ENCODE assay signal across 1 cellular context in the genomic region with DNA sequence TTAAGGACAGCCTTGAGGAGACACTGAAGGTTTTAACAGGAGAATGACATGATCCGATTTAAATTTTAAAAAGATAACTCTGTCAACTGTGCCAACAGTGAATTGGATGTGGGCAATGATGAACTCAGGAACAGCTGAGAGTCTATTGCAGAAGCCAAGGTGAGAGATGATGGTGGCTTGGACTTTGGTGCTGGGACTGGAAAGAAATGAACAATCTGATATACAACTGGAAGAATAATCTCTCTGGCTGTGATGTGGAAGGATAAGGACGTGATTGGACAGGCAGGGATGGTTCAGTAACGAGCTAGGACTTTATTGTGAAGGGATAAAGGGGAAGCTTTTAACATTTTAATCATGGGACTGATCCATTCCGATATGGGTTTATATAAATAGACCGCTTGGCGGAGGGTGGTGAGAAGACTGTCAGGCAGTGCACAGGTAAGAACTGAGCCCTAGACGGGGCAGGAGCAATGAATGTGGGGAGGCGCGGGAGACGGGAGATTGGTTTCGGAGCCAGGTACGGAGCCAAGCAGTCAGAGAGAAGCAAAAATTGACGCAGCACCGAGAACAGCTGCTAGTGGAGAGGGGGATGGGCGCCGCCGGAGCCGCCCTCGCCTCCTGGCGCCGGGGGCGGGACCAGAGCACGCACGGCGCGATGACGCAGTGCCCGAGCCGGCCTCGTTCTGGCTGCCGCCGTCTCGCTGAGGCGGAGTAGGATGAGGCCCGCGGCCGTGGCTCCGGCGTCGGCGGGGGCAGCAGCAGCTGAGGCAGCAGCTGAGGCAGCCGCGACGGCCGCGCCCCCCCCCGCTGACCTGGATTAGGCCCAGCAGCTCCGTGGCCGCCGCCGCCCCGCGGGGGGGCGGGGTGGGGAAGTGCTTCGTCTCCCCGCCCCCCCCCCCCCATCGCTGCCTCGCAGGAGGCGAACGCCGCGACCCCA.
TF ChIP-seq lines count a peak whose summit lies in the region.

A gene with protein sequence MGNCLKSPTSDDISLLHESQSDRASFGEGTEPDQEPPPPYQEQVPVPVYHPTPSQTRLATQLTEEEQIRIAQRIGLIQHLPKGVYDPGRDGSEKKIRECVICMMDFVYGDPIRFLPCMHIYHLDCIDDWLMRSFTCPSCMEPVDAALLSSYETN (plus strand): TSS at position 663 of the 937 bp plus-strand sequence. CDS start 484 bp downstream, outside the sequence.

TF ChIP-seq in H1, 55 proteins besides CTCF, POLR2A, EP300 and RAD21:
- no peak for TF ChIP-seq SIX5 (IDR thresholded peaks at IDR 0.05; ENCODE audit: low read depth, low read length)
- no peak for TF ChIP-seq CEBPB (IDR thresholded peaks at IDR 0.05; ENCODE audit: low read depth, low read length)
- no peak for TF ChIP-seq POU5F1 (IDR thresholded peaks at IDR 0.05; ENCODE audit: low read depth, low read length)
- TF ChIP-seq, protein P1, sequence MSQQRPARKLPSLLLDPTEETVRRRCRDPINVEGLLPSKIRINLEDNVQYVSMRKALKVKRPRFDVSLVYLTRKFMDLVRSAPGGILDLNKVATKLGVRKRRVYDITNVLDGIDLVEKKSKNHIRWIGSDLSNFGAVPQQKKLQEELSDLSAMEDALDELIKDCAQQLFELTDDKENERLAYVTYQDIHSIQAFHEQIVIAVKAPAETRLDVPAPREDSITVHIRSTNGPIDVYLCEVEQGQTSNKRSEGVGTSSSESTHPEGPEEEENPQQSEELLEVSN (IDR thresholded peaks at IDR 0.05), result no peak
- TF ChIP-seq HDAC6 (IDR thresholded peaks at IDR 0.05; ENCODE audit: low read depth, low read length), result no peak
- TF ChIP-seq NRF1 (IDR thresholded peaks at IDR 0.05; ENCODE audit: low read depth, low read length), result no peak
- no peak for TF ChIP-seq YY1 (IDR thresholded peaks at IDR 0.05; ENCODE audit: low read depth, low read length)
- TF ChIP-seq, protein P2, sequence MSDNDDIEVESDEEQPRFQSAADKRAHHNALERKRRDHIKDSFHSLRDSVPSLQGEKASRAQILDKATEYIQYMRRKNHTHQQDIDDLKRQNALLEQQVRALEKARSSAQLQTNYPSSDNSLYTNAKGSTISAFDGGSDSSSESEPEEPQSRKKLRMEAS (IDR thresholded peaks at IDR 0.05), result peak; percentile 52; the same call in 1 of the 2 replicates
- peak in 1 of 2 experiments; percentile 1; a peak in 1 of 4 replicates for TF ChIP-seq HDAC2 (IDR thresholded peaks at IDR 0.05; ENCODE audit: borderline replicate concordance in 1 of 2, low read depth in 2 of 2, low read length in 2 of 2)
- TF ChIP-seq EGR1 (IDR thresholded peaks at IDR 0.05; ENCODE audit: borderline replicate concordance, low read depth, low read length), result no peak
- peak; percentile 24 for TF ChIP-seq SAP30 (IDR thresholded peaks at IDR 0.05; ENCODE audit: insufficient read depth, insufficient replicate concordance, low read length)
- TF ChIP-seq CTBP2 (IDR thresholded peaks at IDR 0.05; ENCODE audit: borderline replicate concordance, insufficient read depth, insufficient read length, low read length), result no peak
- peak; percentile 87 for TF ChIP-seq TAF1 (IDR thresholded peaks at IDR 0.05; ENCODE audit: low read depth, low read length)
- TF ChIP-seq KDM5A (IDR thresholded peaks at IDR 0.05; ENCODE audit: low read length), result no peak
- TF ChIP-seq, protein P3, sequence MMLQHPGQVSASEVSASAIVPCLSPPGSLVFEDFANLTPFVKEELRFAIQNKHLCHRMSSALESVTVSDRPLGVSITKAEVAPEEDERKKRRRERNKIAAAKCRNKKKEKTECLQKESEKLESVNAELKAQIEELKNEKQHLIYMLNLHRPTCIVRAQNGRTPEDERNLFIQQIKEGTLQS (IDR thresholded peaks at IDR 0.05; ENCODE audit: insufficient read depth, low read depth, low read length), result no peak
- TF ChIP-seq BACH1 (IDR thresholded peaks at IDR 0.05; ENCODE audit: low read length), result no peak
- TF ChIP-seq, protein P4, sequence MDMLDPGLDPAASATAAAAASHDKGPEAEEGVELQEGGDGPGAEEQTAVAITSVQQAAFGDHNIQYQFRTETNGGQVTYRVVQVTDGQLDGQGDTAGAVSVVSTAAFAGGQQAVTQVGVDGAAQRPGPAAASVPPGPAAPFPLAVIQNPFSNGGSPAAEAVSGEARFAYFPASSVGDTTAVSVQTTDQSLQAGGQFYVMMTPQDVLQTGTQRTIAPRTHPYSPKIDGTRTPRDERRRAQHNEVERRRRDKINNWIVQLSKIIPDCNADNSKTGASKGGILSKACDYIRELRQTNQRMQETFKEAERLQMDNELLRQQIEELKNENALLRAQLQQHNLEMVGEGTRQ (IDR thresholded peaks at IDR 0.05; ENCODE audit: low read length), result no peak; the same call in 1 of the 2 replicates
- no peak for TF ChIP-seq RXRA (IDR thresholded peaks at IDR 0.05; ENCODE audit: insufficient read depth, low read depth, low read length)
- no peak for TF ChIP-seq CBX5 (IDR thresholded peaks at IDR 0.05; ENCODE audit: low read depth, low read length)
- no peak for TF ChIP-seq SRF (IDR thresholded peaks at IDR 0.05; ENCODE audit: low read depth, low read length)
- TF ChIP-seq FOSL1 (IDR thresholded peaks at IDR 0.05; ENCODE audit: insufficient read depth, low read depth, low read length), result no peak
- no peak for TF ChIP-seq BCL11A (IDR thresholded peaks at IDR 0.05; ENCODE audit: low read depth in 2 of 2, low read length in 2 of 2)
- no peak for TF ChIP-seq MAFK (IDR thresholded peaks at IDR 0.05; ENCODE audit: low read depth, low read length)
- peak; percentile 93; the same call in 1 of the 2 replicates for TF ChIP-seq RBBP5 (IDR thresholded peaks at IDR 0.05; ENCODE audit: borderline replicate concordance, low read depth, low read length)
- no peak for TF ChIP-seq GTF2F1 (IDR thresholded peaks at IDR 0.05; ENCODE audit: borderline replicate concordance, low read depth, low read length)
- peak; percentile 78 for TF ChIP-seq PHF8 (conservative IDR thresholded peaks at IDR 0.05; ENCODE audit: low read depth, low read length)
- TF ChIP-seq TAF7 (optimal IDR thresholded peaks at IDR 0.05; ENCODE audit: borderline replicate concordance, low read depth, low read length), result peak; percentile 59
- TF ChIP-seq SIN3A (conservative IDR thresholded peaks at IDR 0.05 in 1 of 2, IDR thresholded peaks at IDR 0.05 in 1 of 2; ENCODE audit: low read depth in 1 of 2, low read length in 2 of 2), result peak; percentile 84 to 92; a peak in 2 of 4 replicates
- TF ChIP-seq SIRT6 (IDR thresholded peaks at IDR 0.05; ENCODE audit: low read length), result no peak
- peak; percentile 85; the same call in 1 of the 2 replicates for TF ChIP-seq POLR2AphosphoS5 (IDR thresholded peaks at IDR 0.05; ENCODE audit: low read depth, low read length)
- no peak for TF ChIP-seq ASH2L (IDR thresholded peaks at IDR 0.05; ENCODE audit: low read length)
- TF ChIP-seq TCF12 (IDR thresholded peaks at IDR 0.05; ENCODE audit: low read depth, low read length), result 0 out of 2 replicates have a peak, but pooled peaks have one; percentile 32
- TF ChIP-seq, protein P5, sequence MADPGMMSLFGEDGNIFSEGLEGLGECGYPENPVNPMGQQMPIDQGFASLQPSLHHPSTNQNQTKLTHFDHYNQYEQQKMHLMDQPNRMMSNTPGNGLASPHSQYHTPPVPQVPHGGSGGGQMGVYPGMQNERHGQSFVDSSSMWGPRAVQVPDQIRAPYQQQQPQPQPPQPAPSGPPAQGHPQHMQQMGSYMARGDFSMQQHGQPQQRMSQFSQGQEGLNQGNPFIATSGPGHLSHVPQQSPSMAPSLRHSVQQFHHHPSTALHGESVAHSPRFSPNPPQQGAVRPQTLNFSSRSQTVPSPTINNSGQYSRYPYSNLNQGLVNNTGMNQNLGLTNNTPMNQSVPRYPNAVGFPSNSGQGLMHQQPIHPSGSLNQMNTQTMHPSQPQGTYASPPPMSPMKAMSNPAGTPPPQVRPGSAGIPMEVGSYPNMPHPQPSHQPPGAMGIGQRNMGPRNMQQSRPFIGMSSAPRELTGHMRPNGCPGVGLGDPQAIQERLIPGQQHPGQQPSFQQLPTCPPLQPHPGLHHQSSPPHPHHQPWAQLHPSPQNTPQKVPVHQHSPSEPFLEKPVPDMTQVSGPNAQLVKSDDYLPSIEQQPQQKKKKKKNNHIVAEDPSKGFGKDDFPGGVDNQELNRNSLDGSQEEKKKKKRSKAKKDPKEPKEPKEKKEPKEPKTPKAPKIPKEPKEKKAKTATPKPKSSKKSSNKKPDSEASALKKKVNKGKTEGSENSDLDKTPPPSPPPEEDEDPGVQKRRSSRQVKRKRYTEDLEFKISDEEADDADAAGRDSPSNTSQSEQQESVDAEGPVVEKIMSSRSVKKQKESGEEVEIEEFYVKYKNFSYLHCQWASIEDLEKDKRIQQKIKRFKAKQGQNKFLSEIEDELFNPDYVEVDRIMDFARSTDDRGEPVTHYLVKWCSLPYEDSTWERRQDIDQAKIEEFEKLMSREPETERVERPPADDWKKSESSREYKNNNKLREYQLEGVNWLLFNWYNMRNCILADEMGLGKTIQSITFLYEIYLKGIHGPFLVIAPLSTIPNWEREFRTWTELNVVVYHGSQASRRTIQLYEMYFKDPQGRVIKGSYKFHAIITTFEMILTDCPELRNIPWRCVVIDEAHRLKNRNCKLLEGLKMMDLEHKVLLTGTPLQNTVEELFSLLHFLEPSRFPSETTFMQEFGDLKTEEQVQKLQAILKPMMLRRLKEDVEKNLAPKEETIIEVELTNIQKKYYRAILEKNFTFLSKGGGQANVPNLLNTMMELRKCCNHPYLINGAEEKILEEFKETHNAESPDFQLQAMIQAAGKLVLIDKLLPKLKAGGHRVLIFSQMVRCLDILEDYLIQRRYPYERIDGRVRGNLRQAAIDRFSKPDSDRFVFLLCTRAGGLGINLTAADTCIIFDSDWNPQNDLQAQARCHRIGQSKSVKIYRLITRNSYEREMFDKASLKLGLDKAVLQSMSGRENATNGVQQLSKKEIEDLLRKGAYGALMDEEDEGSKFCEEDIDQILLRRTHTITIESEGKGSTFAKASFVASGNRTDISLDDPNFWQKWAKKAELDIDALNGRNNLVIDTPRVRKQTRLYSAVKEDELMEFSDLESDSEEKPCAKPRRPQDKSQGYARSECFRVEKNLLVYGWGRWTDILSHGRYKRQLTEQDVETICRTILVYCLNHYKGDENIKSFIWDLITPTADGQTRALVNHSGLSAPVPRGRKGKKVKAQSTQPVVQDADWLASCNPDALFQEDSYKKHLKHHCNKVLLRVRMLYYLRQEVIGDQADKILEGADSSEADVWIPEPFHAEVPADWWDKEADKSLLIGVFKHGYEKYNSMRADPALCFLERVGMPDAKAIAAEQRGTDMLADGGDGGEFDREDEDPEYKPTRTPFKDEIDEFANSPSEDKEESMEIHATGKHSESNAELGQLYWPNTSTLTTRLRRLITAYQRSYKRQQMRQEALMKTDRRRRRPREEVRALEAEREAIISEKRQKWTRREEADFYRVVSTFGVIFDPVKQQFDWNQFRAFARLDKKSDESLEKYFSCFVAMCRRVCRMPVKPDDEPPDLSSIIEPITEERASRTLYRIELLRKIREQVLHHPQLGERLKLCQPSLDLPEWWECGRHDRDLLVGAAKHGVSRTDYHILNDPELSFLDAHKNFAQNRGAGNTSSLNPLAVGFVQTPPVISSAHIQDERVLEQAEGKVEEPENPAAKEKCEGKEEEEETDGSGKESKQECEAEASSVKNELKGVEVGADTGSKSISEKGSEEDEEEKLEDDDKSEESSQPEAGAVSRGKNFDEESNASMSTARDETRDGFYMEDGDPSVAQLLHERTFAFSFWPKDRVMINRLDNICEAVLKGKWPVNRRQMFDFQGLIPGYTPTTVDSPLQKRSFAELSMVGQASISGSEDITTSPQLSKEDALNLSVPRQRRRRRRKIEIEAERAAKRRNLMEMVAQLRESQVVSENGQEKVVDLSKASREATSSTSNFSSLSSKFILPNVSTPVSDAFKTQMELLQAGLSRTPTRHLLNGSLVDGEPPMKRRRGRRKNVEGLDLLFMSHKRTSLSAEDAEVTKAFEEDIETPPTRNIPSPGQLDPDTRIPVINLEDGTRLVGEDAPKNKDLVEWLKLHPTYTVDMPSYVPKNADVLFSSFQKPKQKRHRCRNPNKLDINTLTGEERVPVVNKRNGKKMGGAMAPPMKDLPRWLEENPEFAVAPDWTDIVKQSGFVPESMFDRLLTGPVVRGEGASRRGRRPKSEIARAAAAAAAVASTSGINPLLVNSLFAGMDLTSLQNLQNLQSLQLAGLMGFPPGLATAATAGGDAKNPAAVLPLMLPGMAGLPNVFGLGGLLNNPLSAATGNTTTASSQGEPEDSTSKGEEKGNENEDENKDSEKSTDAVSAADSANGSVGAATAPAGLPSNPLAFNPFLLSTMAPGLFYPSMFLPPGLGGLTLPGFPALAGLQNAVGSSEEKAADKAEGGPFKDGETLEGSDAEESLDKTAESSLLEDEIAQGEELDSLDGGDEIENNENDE (IDR thresholded peaks at IDR 0.05; ENCODE audit: insufficient replicate concordance, low read length), result no peak
- TF ChIP-seq, protein P6, sequence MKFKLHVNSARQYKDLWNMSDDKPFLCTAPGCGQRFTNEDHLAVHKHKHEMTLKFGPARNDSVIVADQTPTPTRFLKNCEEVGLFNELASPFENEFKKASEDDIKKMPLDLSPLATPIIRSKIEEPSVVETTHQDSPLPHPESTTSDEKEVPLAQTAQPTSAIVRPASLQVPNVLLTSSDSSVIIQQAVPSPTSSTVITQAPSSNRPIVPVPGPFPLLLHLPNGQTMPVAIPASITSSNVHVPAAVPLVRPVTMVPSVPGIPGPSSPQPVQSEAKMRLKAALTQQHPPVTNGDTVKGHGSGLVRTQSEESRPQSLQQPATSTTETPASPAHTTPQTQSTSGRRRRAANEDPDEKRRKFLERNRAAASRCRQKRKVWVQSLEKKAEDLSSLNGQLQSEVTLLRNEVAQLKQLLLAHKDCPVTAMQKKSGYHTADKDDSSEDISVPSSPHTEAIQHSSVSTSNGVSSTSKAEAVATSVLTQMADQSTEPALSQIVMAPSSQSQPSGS (IDR thresholded peaks at IDR 0.05; ENCODE audit: low read length), result no peak
- TF ChIP-seq SUZ12 (IDR thresholded peaks at IDR 0.05; ENCODE audit: low read length), result no peak
- peak; percentile 66; the same call in 1 of the 2 replicates for TF ChIP-seq SP1 (IDR thresholded peaks at IDR 0.05; ENCODE audit: low read depth, low read length)
- TF ChIP-seq CREB1 (IDR thresholded peaks at IDR 0.05), result peak; percentile 81
- TF ChIP-seq KDM4A (IDR thresholded peaks at IDR 0.05; ENCODE audit: low read depth, low read length, severe bottlenecking), result no peak
- TF ChIP-seq JUN (IDR thresholded peaks at IDR 0.05; ENCODE audit: low read depth, low read length), result no peak
- TF ChIP-seq RNF2 (IDR thresholded peaks at IDR 0.05; ENCODE audit: borderline replicate concordance, low read depth, low read length, missing control alignments, poor library complexity, severe bottlenecking), result no peak
- no peak for TF ChIP-seq RFX5 (IDR thresholded peaks at IDR 0.05; ENCODE audit: borderline replicate concordance, low read depth, low read length)
- TF ChIP-seq SP4 (IDR thresholded peaks at IDR 0.05; ENCODE audit: low read length), result peak; percentile 45; the same call in 1 of the 2 replicates
- TF ChIP-seq EZH2 (IDR thresholded peaks at IDR 0.05; ENCODE audit: low read depth, low read length, severe bottlenecking), result no peak
- TF ChIP-seq KDM1A (IDR thresholded peaks at IDR 0.05; ENCODE audit: borderline replicate concordance, low read length), result no peak
- TF ChIP-seq BRCA1 (IDR thresholded peaks at IDR 0.05; ENCODE audit: low read depth, low read length), result no peak
- TF ChIP-seq TEAD4 (IDR thresholded peaks at IDR 0.05; ENCODE audit: low read depth, low read length), result no peak
- TF ChIP-seq SP2 (IDR thresholded peaks at IDR 0.05; ENCODE audit: low read length), result no peak
- TF ChIP-seq ZNF274 (IDR thresholded peaks at IDR 0.05; ENCODE audit: borderline replicate concordance, extremely low read depth, low read length), result no peak
- no peak for TF ChIP-seq JUND (IDR thresholded peaks at IDR 0.05; ENCODE audit: low read length)
